19 cellular contexts compared by ENCODE assay signal in the genomic region with DNA sequence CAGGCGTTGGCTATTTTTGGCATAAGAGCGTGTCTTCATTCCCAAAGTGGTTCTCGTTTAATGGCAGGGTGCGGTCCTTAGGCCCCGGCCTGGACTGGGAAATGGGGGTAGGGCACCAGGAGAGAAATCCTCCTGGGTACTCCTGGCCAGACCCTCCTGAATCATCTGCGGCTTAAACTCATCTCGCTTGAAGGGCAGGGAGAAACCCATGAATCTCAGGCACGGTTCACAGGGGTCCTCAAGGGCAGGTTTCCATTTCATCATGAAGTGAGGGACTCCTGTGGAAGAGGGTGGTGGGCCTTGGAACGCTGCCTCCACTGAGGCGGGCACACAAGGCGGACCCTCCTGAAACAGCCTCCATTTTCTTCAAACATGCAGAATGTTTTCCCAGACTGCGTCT. TPM values are rescaled to one million over a fixed set of nuclear protein-coding genes. Genes with fewer than 3 reads are reported as not detected.
DNase-seq lines count a peak whose midpoint lies in the region; ATAC-seq and TF ChIP-seq lines count a peak whose summit lies in the region.
"Had no signal": no experiment of that assay in that cellular context is flagged by ENCODE, and none has a peak within 500 bp of the region (broad histone marks: within the 10 kb centered on the region; RNA-seq: fewer than 3 reads in every experiment).

No MANE protein-coding gene starts in this region.

- ATAC-seq in sciatic nerve (peak; percentile 33), HG02981 (IDR thresholded peaks at IDR 0.05; ENCODE audit: unreplicated experiment) (no peak), HG02678 (IDR thresholded peaks at IDR 0.05; ENCODE audit: unreplicated experiment) (no peak)
- ATAC-seq: activated CD8-positive, alpha-beta memory T cell treated with anti-CD3 and anti-CD28 coated beads, Interleukin-2, amount 10 ng/mL, durations not matched to agents 7 days and 5 days had no signal

- peak overlapping the region; percentile 50 for H3K27ac ChIP-seq in colonic mucosa
- H3K27ac ChIP-seq: ascending aorta had no signal

- no peak overlapping the region for H3K4me3 ChIP-seq in Caco-2 (ENCODE audit: low read depth, low read length)
- H3K4me3 ChIP-seq in colonic mucosa = no peak overlapping the region
- H3K4me3 ChIP-seq: ascending aorta, sigmoid colon had no signal

- POLR2A ChIA-PET in Caco-2 (lab: Charles Lee) = no interaction called here

- H3K9me3 Mint-ChIP-seq in CD14-positive monocyte = peaks cover 0 to 2% (median 0%) of the 10 kb centered on the region in 7 donors
- no peaks in the 10 kb centered on the region for H3K9me3 Mint-ChIP-seq in Caco-2 (ENCODE audit: unreplicated experiment)

- H3K36me3 ChIP-seq in Caco-2 (ENCODE audit: control insufficient read depth, insufficient read depth, low read length) (no peaks in the 10 kb centered on the region; the same call in 1 of the 2 replicates), colonic mucosa (peaks cover 6% of the 10 kb centered on the region)

- TF ChIP-seq CTCF in CD14-positive monocyte (IDR thresholded peaks at IDR 0.05) (no peak), Caco-2 (IDR thresholded peaks at IDR 0.05; ENCODE audit: insufficient read depth in 1 of 2, low read depth in 1 of 2, low read length in 1 of 2, severe bottlenecking in 1 of 2, unreplicated experiment in 1 of 2) (no peak), colonic mucosa (IDR thresholded peaks at IDR 0.05) (no peak)

- peak; percentile 10 for DNase-seq in CD14-positive monocyte (ENCODE audit: low spot score)
- DNase-seq in Caco-2 = no peak
- DNase-seq in colonic mucosa = no peak
- no peak for DNase-seq in sciatic nerve (ENCODE audit: low spot score)
- DNase-seq in NCI-H69 (lab: John Stamatoyannopoulos, UW) = no peak
- DNase-seq: activated CD4-positive, alpha-beta T cell treated with anti-CD3 and anti-CD28 coated beads for 1 hour; activated CD8-positive, alpha-beta memory T cell treated with anti-CD3 and anti-CD28 coated beads, Interleukin-2, amount 10 ng/mL, durations not matched to agents 7 days and 5 days; activated gamma-delta T cell treated with Interleukin-2 at 50 U/mL for 16 hours; GF-D8; Kasumi-1; NCI-H1105; NCI-H2107; NCI-H526 treated with DMSO at 0.1 percent for 48 hours; occipital lobe; sigmoid colon; stimulated activated CD4-positive, alpha-beta T cell treated with anti-CD3 and anti-CD28 coated beads, Interleukin-2, amount 100 ng/mL, for 24 hours had no signal

- peaks cover 11% of the 10 kb centered on the region for H3K4me1 Mint-ChIP-seq in CD14-positive monocyte
- H3K4me1 Mint-ChIP-seq in Caco-2 (ENCODE audit: low read depth, unreplicated experiment) = peaks cover 5% of the 10 kb centered on the region

- H3K27me3 ChIP-seq in Caco-2 (replicated peaks; ENCODE audit: control insufficient read depth, insufficient read depth, low read length) (no peaks in the 10 kb centered on the region), colonic mucosa (no peaks in the 10 kb centered on the region)
- H3K27me3 ChIP-seq: ascending aorta, sigmoid colon had no signal

- H3K4me1 ChIP-seq in Caco-2 = peaks cover 30% of the 10 kb centered on the region
- H3K4me1 ChIP-seq in colonic mucosa = peaks cover 18% of the 10 kb centered on the region

- BruUV-seq in Caco-2 (replicated peaks; lab: Mats Ljungman, UMichigan) = TSS peak; percentile 27

- H3K27ac Mint-ChIP-seq in CD14-positive monocyte = peak overlapping the region in 1 of 7 donors; percentile 40
- H3K27ac Mint-ChIP-seq in Caco-2 (ENCODE audit: unreplicated experiment) = no peak overlapping the region

- intact Hi-C loops in CD14-positive monocyte (cut with micrococcal nuclease) = no loop called here
- intact Hi-C loops in Caco-2 (cut with micrococcal nuclease; ENCODE audit: unreplicated experiment) = loop anchor here (10.0 kb wide), 1 partner anchor 120 kb away; no protein-coding TSS in a partner anchor
- intact Hi-C loops in colonic mucosa (cut with DNase I) = loop anchor here (5.0 kb wide), 1 partner anchor 43 kb away; no protein-coding TSS in a partner anchor
- intact Hi-C loops in sciatic nerve (cut with DNase I) = no loop called here

- peaks cover 80 to 91% of the 10 kb centered on the region in 2 donors for H3K36me3 Mint-ChIP-seq in CD14-positive monocyte
- peaks cover 16% of the 10 kb centered on the region for H3K36me3 Mint-ChIP-seq in Caco-2 (ENCODE audit: insufficient read depth, unreplicated experiment)

- H3K4me3 Mint-ChIP-seq in CD14-positive monocyte (no peak overlapping the region), Caco-2 (ENCODE audit: unreplicated experiment) (no peak overlapping the region)
- H3K4me3 Mint-ChIP-seq: activated CD8-positive, alpha-beta memory T cell treated with anti-CD3 and anti-CD28 coated beads, Interleukin-2, amount 10 ng/mL, durations not matched to agents 7 days and 5 days had no signal

- H3K9me3 ChIP-seq in Caco-2 = no peaks in the 10 kb centered on the region
- H3K9me3 ChIP-seq in colonic mucosa = no peaks in the 10 kb centered on the region
- H3K9me3 ChIP-seq: ascending aorta, sigmoid colon had no signal

- CTCF ChIA-PET in Caco-2 (lab: Charles Lee) = no interaction called here

- peak overlapping the region in 1 of 2 donors; percentile 35 for H3K9ac ChIP-seq in colonic mucosa (ENCODE audit: low read depth in 2 of 2, low read length in 2 of 2)

- H3K27me3 Mint-ChIP-seq in CD14-positive monocyte (ENCODE audit: low read depth in 3 of 3) = no peaks in the 10 kb centered on the region
- no peaks in the 10 kb centered on the region for H3K27me3 Mint-ChIP-seq in Caco-2 (ENCODE audit: insufficient read depth, unreplicated experiment)
- H3K27me3 Mint-ChIP-seq: activated CD8-positive, alpha-beta memory T cell treated with anti-CD3 and anti-CD28 coated beads, Interleukin-2, amount 10 ng/mL, durations not matched to agents 7 days and 5 days had no signal

RNA-seq across cellular contexts. Expression of a gene that starts 48.4 kb away (rescaled TPM):
- polyA plus RNA-seq in CD14-positive monocyte = 10 to 100 TPM; 22.5 to 28.0 TPM
- total RNA-seq in Caco-2 (2022) (16.6 and 18.8 TPM in 2 replicates), colonic mucosa (10 to 100 TPM; 68.9 to 92.3 TPM), sciatic nerve (85.9 TPM)

Comparison
In these comparisons a context has a peak if more than half of its experiments do, and no peak if none do; other contexts are left out.
1. intact Hi-C loops: an anchor here in Caco-2 (10.0 kb wide) and colonic mucosa (5.0 kb wide); none called in CD14-positive monocyte and sciatic nerve.